8 cellular contexts compared by ENCODE assay signal in genomic region chr5:33441241-33441844, GRCh38. TPM values are rescaled to one million over a fixed set of nuclear protein-coding genes. Genes with fewer than 3 reads are reported as not detected.
DNase-seq lines count a peak whose midpoint lies in the region; ATAC-seq, FAIRE-seq and TF ChIP-seq lines count a peak whose summit lies in the region.

No MANE protein-coding gene starts in this region.

- intact Hi-C loops in HepG2 (cut with micrococcal nuclease; ENCODE audit: unreplicated experiment): loop anchor here (2.0 to 5.0 kb wide), 2 partner anchors 36 to 141 kb away; no protein-coding TSS in a partner anchor

- POLR2A ChIA-PET in HepG2 (lab: Yijun Ruan, JAX): interaction anchor here (0.7 to 1.6 kb wide), 4 partner anchors 20 to 567 kb away, joined by 3 to 9 read pairs (median 6); partner anchors contain the start of gene AMACR

- TSS peak; percentile 73 for BruUV-seq in HepG2 (replicated peaks; lab: Mats Ljungman, UMichigan)

- H3K4me3 ChIP-seq in cardiac fibroblast (replicated peaks in 1 of 2; ENCODE audit: low read depth in 2 of 2, low read length in 2 of 2): peak overlapping the region; percentile 80 to 93
- peak overlapping the region; percentile 79 to 98 (median 96) for H3K4me3 ChIP-seq in HepG2 (replicated peaks in 1 of 3; ENCODE audit: insufficient read depth in 1 of 3, low read depth in 2 of 3, low read length in 3 of 3)

- no peak for TF ChIP-seq RAD21 in HepG2 (CRISPR knock-in tag; IDR thresholded peaks at IDR 0.05)

- peak overlapping the region; percentile 84 for H3K4me2 ChIP-seq in HepG2 (ENCODE audit: low read depth, low read length)

- H3K27me3 Mint-ChIP-seq in stimulated activated naive B cell treated with anti-CD40 and anti-IgM and Interleukin-4, amounts not matched to agents 10 μg/mL and 1 μg/mL and 100 μg/mL, for 72 hours: no peaks in the 10 kb centered on the region
- no peaks in the 10 kb centered on the region for H3K27me3 Mint-ChIP-seq in osteocyte (ENCODE audit: unreplicated experiment)

- no peak overlapping the region for H2AFZ ChIP-seq in HepG2 (ENCODE audit: low read length)

- no peak overlapping the region for H3K27ac Mint-ChIP-seq in stimulated activated naive B cell treated with anti-CD40 and anti-IgM and Interleukin-4, amounts not matched to agents 10 μg/mL and 1 μg/mL and 100 μg/mL, for 72 hours
- H3K27ac Mint-ChIP-seq in osteocyte (ENCODE audit: unreplicated experiment): no peak overlapping the region

- peak overlapping the region; percentile 88 for H3K27ac ChIP-seq in HepG2 (ENCODE audit: extremely low read length, insufficient read depth, low read length)

- FAIRE-seq in HepG2 (lab: Jason Lieb, UNC): no peak

- H3K27me3 ChIP-seq in HepG2 (ENCODE audit: control insufficient read depth in 1 of 2, insufficient read depth in 2 of 2, low read length in 2 of 2): no peaks in the 10 kb centered on the region; a peak in 1 of 5 replicates

- 1% methylated on average over 11 of the region's 16 CpGs for WGBS in HepG2 (ENCODE audit: low lambda C conversion rate)

- H3K9me3 Mint-ChIP-seq in stimulated activated naive B cell treated with anti-CD40 and anti-IgM and Interleukin-4, amounts not matched to agents 10 μg/mL and 1 μg/mL and 100 μg/mL, for 72 hours: no peaks in the 10 kb centered on the region
- no peaks in the 10 kb centered on the region for H3K9me3 Mint-ChIP-seq in osteocyte (ENCODE audit: unreplicated experiment)

- H3K4me1 ChIP-seq in HepG2 (ENCODE audit: insufficient read depth, low read length): peaks cover 44% of the 10 kb centered on the region

- no peaks in the 10 kb centered on the region for H3K9me3 ChIP-seq in HepG2 (ENCODE audit: low read length)

- peak overlapping the region; percentile 93 for H3K9ac ChIP-seq in HepG2 (ENCODE audit: insufficient read depth, low read depth, low read length)

- CTCF ChIA-PET in HepG2 (lab: Yijun Ruan, JAX; ENCODE audit: low intra/inter-chr PET ratio, low total read pairs): no interaction called here

- TF ChIP-seq CTCF in AG09319 (IDR thresholded peaks at IDR 0.05; ENCODE audit: low read depth, low read length): no peak
- no peak for TF ChIP-seq CTCF in cardiac fibroblast (IDR thresholded peaks at IDR 0.05; ENCODE audit: low read depth, low read length)
- no peak for TF ChIP-seq CTCF in HepG2 (CRISPR knock-in tag; IDR thresholded peaks at IDR 0.05)
- TF ChIP-seq CTCF in osteocyte (IDR thresholded peaks at IDR 0.05): no peak

- ATAC-seq in GM18873 (IDR thresholded peaks at IDR 0.05; ENCODE audit: low FRiP score, unreplicated experiment) (peak; percentile 17), HepG2 (peak; percentile 58)
- ATAC-seq in stimulated activated naive B cell treated with anti-CD40 and anti-IgM and Interleukin-4, amounts not matched to agents 10 μg/mL and 1 μg/mL and 100 μg/mL, for 72 hours (replicated peaks): peak; percentile 58 to 62

- H3K4me1 Mint-ChIP-seq in stimulated activated naive B cell treated with anti-CD40 and anti-IgM and Interleukin-4, amounts not matched to agents 10 μg/mL and 1 μg/mL and 100 μg/mL, for 72 hours: peaks cover 8 to 15% of the 10 kb centered on the region in 2 donors
- peaks cover 36% of the 10 kb centered on the region for H3K4me1 Mint-ChIP-seq in osteocyte (ENCODE audit: unreplicated experiment)

- TF ChIP-seq EP300 in HepG2 (IDR thresholded peaks at IDR 0.05; ENCODE audit: low read depth in 2 of 2, low read length in 2 of 2): no peak
- no peak for TF ChIP-seq EP300 in HepG2 (CRISPR knock-in tag; IDR thresholded peaks at IDR 0.05; ENCODE audit: borderline replicate concordance)

- H4K20me1 ChIP-seq in HepG2 (ENCODE audit: insufficient read depth, low read length): peaks cover 34% of the 10 kb centered on the region

- peak in 1 of 2 experiments; percentile 7; a peak in 2 of 4 replicates for TF ChIP-seq POLR2A in HepG2 (IDR thresholded peaks at IDR 0.05; ENCODE audit: insufficient read depth in 1 of 2, low read depth in 2 of 2, low read length in 2 of 2)

- peaks cover 68% of the 10 kb centered on the region for H3K79me2 ChIP-seq in HepG2 (ENCODE audit: insufficient read depth, low read length)

- H3K4me3 Mint-ChIP-seq in stimulated activated naive B cell treated with anti-CD40 and anti-IgM and Interleukin-4, amounts not matched to agents 10 μg/mL and 1 μg/mL and 100 μg/mL, for 72 hours: no peak overlapping the region
- no peak overlapping the region for H3K4me3 Mint-ChIP-seq in osteocyte (ENCODE audit: unreplicated experiment)

- H3K36me3 Mint-ChIP-seq in stimulated activated naive B cell treated with anti-CD40 and anti-IgM and Interleukin-4, amounts not matched to agents 10 μg/mL and 1 μg/mL and 100 μg/mL, for 72 hours: peaks cover 8 to 21% of the 10 kb centered on the region in 2 donors
- H3K36me3 Mint-ChIP-seq in osteocyte (ENCODE audit: unreplicated experiment): peaks cover 9% of the 10 kb centered on the region

- DNase-seq in AG09319 (ENCODE audit: extremely low read depth, low read depth): peak; percentile 53
- DNase-seq in KG1 (lab: John Stamatoyannopoulos, UW): peak; percentile 72
- peak; percentile 84 for DNase-seq in SW480 (ENCODE audit: low spot score)
- DNase-seq in cardiac fibroblast (ENCODE audit: low read depth in 2 of 2): peak; percentile 29 to 85
- DNase-seq in HepG2 (ENCODE audit: low spot score): peak; percentile 70
- peak; percentile 11 for DNase-seq in stimulated activated naive B cell treated with anti-CD40 and anti-IgM and Interleukin-4, amounts not matched to agents 10 μg/mL and 1 μg/mL and 100 μg/mL, for 72 hours
- DNase-seq in osteocyte (ENCODE audit: extremely low spot score, unreplicated experiment): no peak

- in situ Hi-C loops in HepG2 (cut with HindIII; ENCODE audit: extremely low pct_ligation_motif_present, low pct_unique_long_range_greater_than_20kb): no loop called here

- H3K36me3 ChIP-seq in HepG2 (replicated peaks in 1 of 2; ENCODE audit: control insufficient read depth in 1 of 2, insufficient read depth in 2 of 2, low read length in 2 of 2): peaks cover 6 to 13% of the 10 kb centered on the region in 2 experiments

TF ChIP-seq in HepG2, 621 proteins besides CTCF, POLR2A, EP300 and RAD21 (continues in another document):
- 0 out of 2 replicates have a peak, but pooled peaks have one; percentile 24 for TF ChIP-seq ZNF224 (CRISPR knock-in tag; IDR thresholded peaks at IDR 0.05)

RNA-seq across cellular contexts. Expression of gene TARS1, which starts 0.6 kb away (rescaled TPM):
- 184 and 297 TPM in 2 replicates for total RNA-seq in HepG2 (2016; rRNA removed; fragmentation: Illumina TruSeq; extraction: Trizol)
- 24.4 and 28.1 TPM in 2 replicates for total RNA-seq in HepG2 (2016; cell fraction: cytosol; rRNA removed; fragmentation: Illumina TruSeq; extraction: Trizol; ENCODE audit: low read depth)
- total RNA-seq in HepG2 (2016; cell fraction: insoluble cytoplasmic fraction; rRNA removed; fragmentation: Illumina TruSeq; extraction: Trizol): 186 and 306 TPM in 2 replicates
- 65.3 and 69.4 TPM in 2 replicates for total RNA-seq in HepG2 (2016; cell fraction: membrane; rRNA removed; fragmentation: Illumina TruSeq; extraction: Trizol)
- 97.4 and 105 TPM in 2 replicates for total RNA-seq in HepG2 (2016; cell fraction: nucleus; rRNA removed; fragmentation: Illumina TruSeq; extraction: Trizol)
- 70.1 and 77.0 TPM in 2 replicates for polyA plus RNA-seq in HepG2 (2011; rRNA removed)
- 41.1 and 61.6 TPM in 2 replicates for polyA plus RNA-seq in HepG2 (2011; cell fraction: cytosol; rRNA removed)
- 43.0 and 52.7 TPM in 2 replicates for polyA plus RNA-seq in HepG2 (2011; cell fraction: nucleus; rRNA removed)
- polyA plus RNA-seq in HepG2 (2012): 119 and 167 TPM in 2 replicates
- polyA plus RNA-seq in HepG2 (2016; cell fraction: cytosol; fragmentation: Illumina TruSeq; extraction: Trizol; ENCODE audit: low read depth): 14.2 and 16.3 TPM in 2 replicates
- polyA plus RNA-seq in HepG2 (2016; cell fraction: insoluble cytoplasmic fraction; fragmentation: Illumina TruSeq; extraction: Trizol; ENCODE audit: low read depth): 238 and 259 TPM in 2 replicates
- polyA plus RNA-seq in HepG2 (2016; cell fraction: membrane; fragmentation: Illumina TruSeq; extraction: Trizol; ENCODE audit: low read depth): 31.2 and 35.1 TPM in 2 replicates
- polyA plus RNA-seq in HepG2 (2016; cell fraction: nucleus; fragmentation: Illumina TruSeq; extraction: Trizol; ENCODE audit: insufficient read depth, low read depth): 102 and 103 TPM in 2 replicates
- 49.2 and 194 TPM in 2 replicates for polyA minus RNA-seq in HepG2 (2011; rRNA and poly(A)+ RNA removed; ENCODE audit: low replicate concordance)
- 74.8 and 84.1 TPM in 2 replicates for polyA minus RNA-seq in HepG2 (2011; cell fraction: cytosol; rRNA and poly(A)+ RNA removed)
- polyA minus RNA-seq in HepG2 (2011; cell fraction: nucleus; rRNA and poly(A)+ RNA removed): 90.4 and 149 TPM in 2 replicates
- total RNA-seq in osteocyte: 237 and 246 TPM in 2 replicates
